In genomic region chr12:54279632-54280400, GRCh38 we compare ENCODE assay signal across 8 cellular contexts. TPM values are rescaled to one million over a fixed set of nuclear protein-coding genes. Genes with fewer than 3 reads are reported as not detected.
DNase-seq lines count a peak whose midpoint lies in the region; ATAC-seq and TF ChIP-seq lines count a peak whose summit lies in the region.

Gene CBX5, minus strand, starts transcription at chr12:54280122. Its CDS starts 22,472 bp downstream, at chr12:54257650.

- H3K4me1 ChIP-seq in upper lobe of right lung = peaks cover 50% of the 10 kb centered on the region

- H3K27ac ChIP-seq in upper lobe of right lung = peak within 1 kb of the TSS; percentile 98

- intact Hi-C loops in left cardiac atrium (cut with DNase I) = no loop called here
- intact Hi-C loops in posterior vena cava (cut with DNase I) = no loop called here
- intact Hi-C loops in upper lobe of right lung (cut with DNase I) = no loop called here

- H3K36me3 ChIP-seq in upper lobe of right lung = peaks cover 33% of the 10 kb centered on the region

- peak; percentile 76 for ATAC-seq in HG02852 (IDR thresholded peaks at IDR 0.05; ENCODE audit: unreplicated experiment)
- peak; percentile 89 to 92 for ATAC-seq in left cardiac atrium
- peak; percentile 90 for ATAC-seq in upper lobe of right lung

- in situ Hi-C loops in GM13976 (cut with MboI; ENCODE audit: low sequenced_read_pairs, unreplicated experiment) = no loop called here

- H3K4me3 ChIP-seq in upper lobe of right lung = peak within 1 kb of the TSS; percentile 95

- H3K27me3 ChIP-seq in upper lobe of right lung = no peaks in the 10 kb centered on the region

- no peaks in the 10 kb centered on the region for H3K9me3 ChIP-seq in upper lobe of right lung

- TF ChIP-seq CTCF in GM13976 (IDR thresholded peaks at IDR 0.05; ENCODE audit: borderline replicate concordance, control extremely low read depth, extremely low read depth, insufficient read depth, missing control alignments) (no peak), upper lobe of right lung (IDR thresholded peaks at IDR 0.05) (no peak)

- peak; percentile 94 for DNase-seq in GM13976 (ENCODE audit: low spot score)
- DNase-seq in NCI-H1436 treated with DMSO at 0.1 percent for 48 hours (lab: John Stamatoyannopoulos, UW) = peak; percentile 96
- peak; percentile 99 for DNase-seq in T follicular helper cell (ENCODE audit: low read depth)
- DNase-seq in amniotic epithelial cell (ENCODE audit: low read depth) = peak; percentile 100
- DNase-seq in left cardiac atrium = peak; percentile 99
- DNase-seq in posterior vena cava (ENCODE audit: low spot score) = peak; percentile 100
- peak; percentile 99 for DNase-seq in upper lobe of right lung

RNA-seq across cellular contexts. Expression of gene CBX5, which starts in this region (rescaled TPM):
- total RNA-seq in left cardiac atrium (10 to 100 TPM; 50.8 to 55.7 TPM), posterior vena cava (10 to 100 TPM; 46.2 to 56.2 TPM), upper lobe of right lung (52.3 TPM)

Comparison
In these comparisons a context has a peak if more than half of its experiments do, and no peak if none do; other contexts are left out.
1. Peak in every context shown above with its lines: DNase-seq, ATAC-seq, H3K4me3 ChIP-seq and H3K27ac ChIP-seq.